Comparison of ENCODE assay signal across 11 cellular contexts in the genomic region with DNA sequence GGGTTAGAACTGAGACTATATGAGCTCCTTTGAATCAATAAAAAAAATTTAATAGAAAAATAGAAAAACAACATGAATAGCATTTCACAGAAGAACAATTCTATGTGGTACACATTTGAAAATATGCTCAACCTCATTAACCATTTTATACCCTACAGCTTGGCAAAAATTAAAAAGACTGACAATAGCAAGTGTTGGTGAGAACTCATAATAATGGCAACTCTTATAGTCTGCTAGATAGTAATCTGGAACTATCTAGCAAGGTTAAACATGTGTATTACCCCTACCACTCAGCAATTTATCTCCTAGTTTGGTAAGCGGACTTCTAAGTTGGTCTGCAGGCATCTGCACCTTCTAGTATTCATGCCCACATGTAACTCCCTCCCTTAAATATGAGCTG.
"Had no signal": no experiment of that assay in that cellular context is flagged by ENCODE, and none has a peak within 500 bp of the region (broad histone marks: within the 10 kb centered on the region; RNA-seq: fewer than 3 reads in every experiment).

No MANE protein-coding gene starts in this region.

- H2AFZ ChIP-seq: GM23248, GM23338 had no signal

- H3K9me3 Mint-ChIP-seq: GM23338 had no signal

- ATAC-seq: GM23338, HCT116 had no signal

- H3K4me3 Mint-ChIP-seq: GM23338, H9, HFFc6 had no signal

- H3K4me2 ChIP-seq: GM23338 had no signal

- DNase-seq: GM23248, GOT3, H7, H9, HCEC 1CT, HFFc6 had no signal

- H3K27ac Mint-ChIP-seq: GM23338, H9, HFFc6 had no signal

- FAIRE-seq: H1, H54 had no signal

- H3K27ac ChIP-seq: GM23248 had no signal

- H3K36me3 ChIP-seq: HAP-1 had no signal

- H3K9me3 ChIP-seq: HAP-1 had no signal

- H3K9ac ChIP-seq: GM23248 had no signal

- H3K4me3 ChIP-seq: GM23248, GM23338, HAP-1 had no signal
